In the genomic region with DNA sequence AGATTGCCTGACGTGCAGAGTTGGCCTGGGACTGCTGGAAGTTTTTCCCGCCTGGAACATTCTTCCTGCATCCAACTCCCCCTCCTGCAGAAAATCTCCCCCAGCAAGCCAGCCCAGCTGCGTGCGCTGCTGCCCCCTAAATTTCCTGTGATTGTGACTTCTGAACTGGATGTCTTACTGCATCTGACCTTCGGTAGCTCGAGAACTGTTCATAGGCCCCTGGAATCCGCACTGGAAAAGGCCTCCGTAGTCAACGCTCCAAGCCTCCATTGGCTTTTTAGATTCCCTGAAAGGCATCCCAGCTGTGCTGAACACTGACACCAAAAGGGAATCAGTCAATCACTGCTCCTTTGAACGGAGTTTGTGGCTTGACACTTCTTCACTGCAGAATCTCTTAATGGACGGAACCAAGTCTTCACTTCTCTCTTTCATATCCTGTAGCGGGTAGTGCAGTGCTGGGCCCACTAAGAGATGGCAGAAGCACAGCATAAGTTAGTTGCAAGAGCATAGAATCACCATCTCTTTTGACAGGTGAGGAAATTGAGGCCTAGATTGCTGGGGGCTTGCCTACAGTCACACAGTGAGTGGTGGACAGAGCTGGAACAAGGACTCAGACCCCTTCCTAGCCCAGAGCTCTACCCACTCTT, we compare ENCODE assay signal across 19 cellular contexts. TPM values are rescaled to one million over a fixed set of nuclear protein-coding genes. Genes with fewer than 3 reads are reported as not detected.
"Had no signal": no experiment of that assay in that cellular context is flagged by ENCODE, and none has a peak within 500 bp of the region (broad histone marks: within the 10 kb centered on the region; RNA-seq: fewer than 3 reads in every experiment).

No MANE protein-coding gene starts in this region.

- H3K36me3 Mint-ChIP-seq: activated naive CD4-positive, alpha-beta T cell treated with anti-CD3 and anti-CD28 coated beads, Interleukin-2, amount 10 ng/mL, durations not matched to agents 7 days and 5 days; naive B cell had no signal

- H3K27me3 ChIP-seq: ascending aorta, heart left ventricle, pancreas, stomach, testis, upper lobe of left lung had no signal

- H3K27ac ChIP-seq: ascending aorta, pancreas, testis, WERI-Rb-1 had no signal

- DNase-seq: activated CD4-positive, alpha-beta T cell treated with anti-CD3 and anti-CD28 coated beads, Interleukin-2, amount 50 U/mL, for 48 hours; activated naive CD4-positive, alpha-beta T cell treated with anti-CD3 and anti-CD28 coated beads, Interleukin-2, amount 10 ng/mL, durations not matched to agents 7 days and 5 days; left cardiac atrium; naive B cell; pancreas; retina; stomach; T-helper 1 cell; T1000; testis; upper lobe of left lung; WERI-Rb-1 had no signal

- ATAC-seq: left cardiac atrium had no signal

- H3K36me3 ChIP-seq: ascending aorta, heart left ventricle, pancreas, stomach, upper lobe of left lung, WERI-Rb-1 had no signal

- H3K4me1 ChIP-seq: ascending aorta, pancreas had no signal

- H3K4me3 ChIP-seq: ascending aorta, heart left ventricle, pancreas, smooth muscle cell, stomach, testis, upper lobe of left lung had no signal

- H3K27ac Mint-ChIP-seq: activated naive CD4-positive, alpha-beta T cell treated with anti-CD3 and anti-CD28 coated beads, Interleukin-2, amount 10 ng/mL, durations not matched to agents 7 days and 5 days had no signal

- H3K9me3 ChIP-seq: ascending aorta, pancreas, testis, upper lobe of left lung had no signal

- H3K4me3 Mint-ChIP-seq: activated naive CD4-positive, alpha-beta T cell treated with anti-CD3 and anti-CD28 coated beads, Interleukin-2, amount 10 ng/mL, durations not matched to agents 7 days and 5 days had no signal

- H3K4me1 Mint-ChIP-seq: activated naive CD4-positive, alpha-beta T cell treated with anti-CD3 and anti-CD28 coated beads, Interleukin-2, amount 10 ng/mL, durations not matched to agents 7 days and 5 days had no signal

- FAIRE-seq: bronchial epithelial cell, frontal cortex, pancreas had no signal

RNA-seq across cellular contexts. Expression of a gene that starts 14.2 kb away (rescaled TPM):
- total RNA-seq: dermis microvascular lymphatic vessel endothelial cell, lung microvascular endothelial cell had no signal
- polyA plus RNA-seq: smooth muscle cell had no signal
